Comparison of ENCODE assay signal across 16 cellular contexts in the genomic region with DNA sequence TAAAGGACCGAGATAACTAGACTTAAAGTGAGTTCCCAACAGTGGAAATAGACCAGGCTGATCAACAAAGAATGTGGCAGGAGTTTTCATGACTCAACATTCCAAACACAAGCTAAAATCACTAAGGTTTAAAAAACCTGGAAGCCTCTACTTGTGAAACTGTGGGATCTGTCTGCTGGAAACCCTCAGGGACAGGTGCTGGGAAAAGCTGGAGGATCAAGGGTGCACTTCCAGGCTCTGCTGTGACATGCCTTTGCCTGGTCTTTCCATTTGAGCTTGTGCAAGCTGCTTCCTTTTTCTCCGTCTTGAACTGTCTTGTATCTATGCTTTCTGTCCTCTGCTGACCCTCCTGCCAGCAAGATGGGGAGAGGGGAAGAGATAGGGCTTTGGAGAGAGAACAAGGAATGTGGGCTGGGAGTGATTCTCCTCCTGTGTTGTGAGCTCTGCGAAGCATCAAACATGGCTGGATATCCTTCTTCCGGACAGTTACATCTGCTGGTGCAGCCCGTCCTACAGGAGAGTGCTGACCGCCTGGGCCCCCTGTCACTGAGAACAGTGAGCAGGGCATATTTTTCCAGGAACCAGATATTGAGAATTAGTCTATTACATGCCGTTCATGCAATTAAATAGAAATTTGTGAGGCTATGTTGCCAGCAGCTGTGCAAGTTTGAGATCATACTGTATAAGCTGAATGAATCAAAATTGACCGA. TPM values are rescaled to one million over a fixed set of nuclear protein-coding genes. Genes with fewer than 3 reads are reported as not detected.
A peak's percentile ranks its signal among the peaks of the same experiment; 100 is the strongest.
DNase-seq lines count a peak whose midpoint lies in the region; ATAC-seq and TF ChIP-seq lines count a peak whose summit lies in the region.
"Had no signal": no experiment of that assay in that cellular context is flagged by ENCODE, and none has a peak within 500 bp of the region (broad histone marks: within the 10 kb centered on the region; RNA-seq: fewer than 3 reads in every experiment).

No MANE protein-coding gene starts in this region.

- H4K20me1 ChIP-seq in SU-DHL-6 (ENCODE audit: low read depth, low read length): no peaks in the 10 kb centered on the region

- CTCF ChIA-PET in activated CD8-positive, alpha-beta T cell treated with anti-CD3 and anti-CD28 coated beads for 36 hours (lab: Charles Lee): no interaction called here

- H3K9ac ChIP-seq in SU-DHL-6 (ENCODE audit: low read length): peak overlapping the region; percentile 10; the same call in 1 of the 2 replicates
- H3K9ac ChIP-seq: KMS-11 had no signal

- H3K36me3 ChIP-seq in SU-DHL-6 (ENCODE audit: low read length): no peaks in the 10 kb centered on the region
- peaks cover 12% of the 10 kb centered on the region for H3K36me3 ChIP-seq in MG63
- H3K36me3 ChIP-seq: lower lobe of right lung had no signal

- ATAC-seq in foreskin keratinocyte: no peak
- ATAC-seq in omental fat pad (ENCODE audit: low FRiP score): peak; percentile 50
- no peak for ATAC-seq in activated CD8-positive, alpha-beta T cell treated with anti-CD3 and anti-CD28 coated beads for 36 hours
- ATAC-seq in GM18517 (IDR thresholded peaks at IDR 0.05; ENCODE audit: unreplicated experiment): no peak
- ATAC-seq: lower lobe of right lung, psoas muscle had no signal

- H3K27ac Mint-ChIP-seq in activated CD8-positive, alpha-beta T cell treated with anti-CD3 and anti-CD28 coated beads for 36 hours: no peak overlapping the region
- H3K27ac Mint-ChIP-seq: activated CD4-positive, alpha-beta memory T cell treated with anti-CD3 and anti-CD28 coated beads for 36 hours had no signal

- no peaks in the 10 kb centered on the region for H3K4me1 ChIP-seq in foreskin keratinocyte
- H3K4me1 ChIP-seq: lower lobe of right lung, psoas muscle had no signal

- H3K4me1 Mint-ChIP-seq in activated CD8-positive, alpha-beta T cell treated with anti-CD3 and anti-CD28 coated beads for 36 hours (ENCODE audit: low read depth): no peaks in the 10 kb centered on the region
- H3K4me1 Mint-ChIP-seq: CD8-positive, alpha-beta memory T cell had no signal

- intact Hi-C loops in activated CD8-positive, alpha-beta T cell treated with anti-CD3 and anti-CD28 coated beads for 36 hours (cut with micrococcal nuclease): no loop called here

- H3K27me3 Mint-ChIP-seq in activated CD8-positive, alpha-beta T cell treated with anti-CD3 and anti-CD28 coated beads for 36 hours: peaks cover 4% of the 10 kb centered on the region

- peak; percentile 75 for DNase-seq in ELF-1 (ENCODE audit: low read depth, low spot score)
- peak; percentile 19 to 44 for DNase-seq in foreskin keratinocyte
- no peak for DNase-seq in omental fat pad (ENCODE audit: low spot score)
- no peak for DNase-seq in amygdala (lab: John Stamatoyannopoulos, UW)
- no peak for DNase-seq in MG63
- DNase-seq in activated CD8-positive, alpha-beta T cell treated with anti-CD3 and anti-CD28 coated beads for 36 hours: no peak
- DNase-seq: activated CD4-positive, alpha-beta memory T cell treated with anti-CD3 and anti-CD28 coated beads for 36 hours; activated naive CD4-positive, alpha-beta T cell treated with Interleukin-2 at 50 U/mL for 16 hours; CD8-positive, alpha-beta memory T cell; H7; lower lobe of right lung; psoas muscle had no signal

- H3K79me2 ChIP-seq in SU-DHL-6 (ENCODE audit: insufficient read depth, low read length): no peaks in the 10 kb centered on the region

- H3K36me3 Mint-ChIP-seq in activated CD8-positive, alpha-beta T cell treated with anti-CD3 and anti-CD28 coated beads for 36 hours (ENCODE audit: low read depth): no peaks in the 10 kb centered on the region
- H3K36me3 Mint-ChIP-seq: activated CD4-positive, alpha-beta memory T cell treated with anti-CD3 and anti-CD28 coated beads for 36 hours; CD8-positive, alpha-beta memory T cell had no signal

- no peaks in the 10 kb centered on the region for H3K9me3 ChIP-seq in SU-DHL-6 (ENCODE audit: insufficient read depth, low read length)
- no peaks in the 10 kb centered on the region for H3K9me3 ChIP-seq in MG63
- H3K9me3 ChIP-seq: lower lobe of right lung, psoas muscle had no signal

- TF ChIP-seq CTCF in SU-DHL-6 (IDR thresholded peaks at IDR 0.05; ENCODE audit: insufficient read depth, low read length, poor library complexity, severe bottlenecking) (no peak), foreskin keratinocyte (conservative IDR thresholded peaks at IDR 0.05) (no peak), omental fat pad (IDR thresholded peaks at IDR 0.05) (no peak)
- TF ChIP-seq CTCF in activated CD8-positive, alpha-beta T cell treated with anti-CD3 and anti-CD28 coated beads for 36 hours (IDR thresholded peaks at IDR 0.05): no peak

- H3K9me3 Mint-ChIP-seq in activated CD8-positive, alpha-beta T cell treated with anti-CD3 and anti-CD28 coated beads for 36 hours: no peaks in the 10 kb centered on the region
- H3K9me3 Mint-ChIP-seq: activated CD4-positive, alpha-beta memory T cell treated with anti-CD3 and anti-CD28 coated beads for 36 hours had no signal

- no peak overlapping the region for H2AFZ ChIP-seq in SU-DHL-6 (ENCODE audit: low read depth, low read length, severe bottlenecking)

- H3K27me3 ChIP-seq in SU-DHL-6 (ENCODE audit: low read length) (no peaks in the 10 kb centered on the region), foreskin keratinocyte (peaks cover 13% of the 10 kb centered on the region), MG63 (no peaks in the 10 kb centered on the region)

- POLR2A ChIA-PET in activated CD8-positive, alpha-beta T cell treated with anti-CD3 and anti-CD28 coated beads for 36 hours (lab: Charles Lee): no interaction called here

- peaks cover 36% of the 10 kb centered on the region for H3F3A ChIP-seq in SU-DHL-6 (ENCODE audit: insufficient read depth)

- no peaks in the 10 kb centered on the region for H3K9me2 ChIP-seq in SU-DHL-6 (replicated peaks; ENCODE audit: insufficient read depth, low read length)

- peak overlapping the region; percentile 98 for H3K27ac ChIP-seq in SU-DHL-6 (ENCODE audit: low read depth, low read length)
- H3K27ac ChIP-seq in foreskin keratinocyte: no peak overlapping the region
- H3K27ac ChIP-seq: KMS-11, lower lobe of right lung, psoas muscle had no signal

- no peak overlapping the region for H3K4me3 ChIP-seq in SU-DHL-6 (ENCODE audit: insufficient read depth, low read length, poor library complexity, severe bottlenecking)
- no peak overlapping the region for H3K4me3 ChIP-seq in MG63
- H3K4me3 ChIP-seq: lower lobe of right lung, psoas muscle had no signal

- no peak overlapping the region for H3K4me3 Mint-ChIP-seq in activated CD8-positive, alpha-beta T cell treated with anti-CD3 and anti-CD28 coated beads for 36 hours
- H3K4me3 Mint-ChIP-seq: activated CD4-positive, alpha-beta memory T cell treated with anti-CD3 and anti-CD28 coated beads for 36 hours had no signal

- peak overlapping the region; percentile 48 for H3K4me2 ChIP-seq in SU-DHL-6 (ENCODE audit: low read depth, low read length, poor library complexity, severe bottlenecking)
- H3K4me2 ChIP-seq: KMS-11 had no signal

RNA-seq across cellular contexts. Expression of gene ARHGAP22, which starts 25.5 kb away (rescaled TPM):
- total RNA-seq in foreskin keratinocyte: 5.2 and 7.1 TPM in 2 replicates
- polyA plus RNA-seq in foreskin keratinocyte: 6.1 and 7.1 TPM in 2 replicates
- total RNA-seq in omental fat pad: 10 to 100 TPM in 2 of 4 donors, 1 to 10 TPM in 2; 3.2 to 24.0 (median 9.9) TPM
- 20.7 and 23.2 TPM in 2 replicates for total RNA-seq in MG63 (2014; rRNA removed; shearing (Covaris generic); ENCODE audit: low replicate concordance)
- total RNA-seq in activated CD8-positive, alpha-beta T cell treated with anti-CD3 and anti-CD28 coated beads for 36 hours: not detected
- total RNA-seq: activated CD4-positive, alpha-beta memory T cell treated with anti-CD3 and anti-CD28 coated beads for 36 hours; CD8-positive, alpha-beta memory T cell; T-helper 1 cell treated with Interleukin-12 subunit alpha and Interleukin-12 subunit beta and Interleukin-4 antibody, amounts not matched to agents 30 ng/mL and 1 ng/mL, for 36 hours had no signal
- polyA plus RNA-seq: CD8-positive, alpha-beta memory T cell had no signal

Comparison
In these comparisons a context has a peak if more than half of its experiments do, and no peak if none do; other contexts are left out.
1. DNase-seq: peak in ELF-1 (single experiment) and foreskin keratinocyte (2 of 2); none in omental fat pad (single experiment), amygdala (0 of 56), MG63 (single experiment) and activated CD8-positive, alpha-beta T cell treated with anti-CD3 and anti-CD28 coated beads for 36 hours (single experiment).